Comparison of ENCODE assay signal across 3 cellular contexts in the genomic region with DNA sequence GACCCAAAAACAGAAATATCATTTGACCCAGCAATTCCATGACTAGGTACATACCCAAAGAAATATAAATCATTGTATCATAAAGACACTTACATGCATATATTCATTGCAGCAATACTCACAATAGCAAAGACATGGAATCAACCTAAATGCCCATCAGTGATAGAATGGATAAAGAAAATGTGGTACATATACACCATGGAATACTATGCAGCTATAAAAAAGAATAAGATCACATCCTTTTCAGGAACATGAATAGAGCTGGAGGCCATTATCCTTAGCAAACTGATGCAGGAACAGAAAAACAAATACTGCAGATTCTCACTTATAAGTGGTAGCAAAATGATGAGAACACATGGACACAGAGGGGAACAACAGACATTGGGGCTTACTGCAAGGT.
TF ChIP-seq lines count a peak whose summit lies in the region.

No MANE protein-coding gene starts in this region.

TF ChIP-seq in SK-N-SH treated with all-trans-retinoic acid at 6 μM for 48 hours, 23 proteins besides CTCF, POLR2A, EP300 and RAD21:
- TF ChIP-seq ZNF8 (CRISPR knock-in tag; IDR thresholded peaks at IDR 0.05) = peak; percentile 67; the same call in 1 of the 2 replicates
TF ChIP-seq in SK-N-SH treated with all-trans-retinoic acid at 6 μM for 48 hours: peak in this region for 1; not testable (repeated sequence) for 22.

TF ChIP-seq in K562, 482 proteins besides CTCF, POLR2A, EP300 and RAD21:
- peak; percentile 53 for TF ChIP-seq ZNF146 (CRISPR knock-in tag; IDR thresholded peaks at IDR 0.05; ENCODE audit: unreplicated experiment)
TF ChIP-seq in K562: peak in this region for 1; not testable (repeated sequence) for 481.

TF ChIP-seq in H1, 55 proteins besides CTCF, POLR2A, EP300 and RAD21:
- TF ChIP-seq KDM1A (IDR thresholded peaks at IDR 0.05; ENCODE audit: borderline replicate concordance, low read length) = peak; percentile 79
